2 cellular contexts compared by ENCODE assay signal in the genomic region with DNA sequence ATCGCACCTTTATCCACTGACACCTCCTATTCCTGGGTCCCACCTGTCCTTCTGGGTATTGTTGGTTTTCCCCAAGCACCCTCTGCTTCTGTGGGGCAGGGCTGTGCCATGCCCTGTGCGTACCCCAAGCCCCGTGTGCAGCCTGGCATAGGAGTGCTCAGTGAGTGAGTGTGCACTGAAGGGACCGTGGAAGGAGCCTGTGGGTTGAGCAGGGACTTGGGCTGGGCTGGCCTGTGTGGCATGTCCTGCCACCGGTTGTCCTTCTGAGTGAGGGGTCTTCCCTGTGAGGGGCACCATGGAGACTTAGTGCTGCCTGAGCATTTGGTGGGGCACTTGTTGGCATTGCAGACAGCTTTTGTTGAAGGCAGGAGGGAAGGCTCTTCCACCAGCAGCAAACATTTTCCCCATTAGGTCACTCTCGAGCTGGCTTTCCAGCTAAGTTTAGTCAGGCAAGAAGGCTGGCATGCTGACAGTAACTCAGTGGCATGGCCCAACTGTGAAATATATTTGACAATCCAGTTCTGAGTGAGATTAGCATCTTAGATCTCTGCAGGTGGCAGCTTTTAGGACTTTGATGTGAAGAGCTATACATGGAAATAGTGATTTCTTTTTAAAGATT.
TF ChIP-seq lines count a peak whose summit lies in the region.

No MANE protein-coding gene starts in this region.

TF ChIP-seq in SK-N-SH treated with all-trans-retinoic acid at 6 μM for 48 hours, 23 proteins besides CTCF, POLR2A, EP300 and RAD21:
- TF ChIP-seq POU6F1 (CRISPR knock-in tag; IDR thresholded peaks at IDR 0.05; ENCODE audit: borderline replicate concordance, low read depth) = no peak
- no peak for TF ChIP-seq TOX (CRISPR knock-in tag; IDR thresholded peaks at IDR 0.05; ENCODE audit: borderline replicate concordance)

TF ChIP-seq in SK-N-SH, 30 proteins besides CTCF, POLR2A, EP300 and RAD21 (continued from another document):
- TF ChIP-seq RFX5 (IDR thresholded peaks at IDR 0.05; ENCODE audit: low read length) = no peak
- no peak for TF ChIP-seq NFIC (IDR thresholded peaks at IDR 0.05; ENCODE audit: borderline replicate concordance)
- no peak for TF ChIP-seq USF1 (IDR thresholded peaks at IDR 0.05; ENCODE audit: borderline replicate concordance, low read depth)
- no peak for TF ChIP-seq TEAD4 (IDR thresholded peaks at IDR 0.05; ENCODE audit: borderline replicate concordance, insufficient read depth)
- no peak for TF ChIP-seq RCOR1 (IDR thresholded peaks at IDR 0.05; ENCODE audit: low read length)
- TF ChIP-seq REST (IDR thresholded peaks at IDR 0.05; ENCODE audit: low read depth, low read length) = no peak
- no peak for TF ChIP-seq NRF1 (IDR thresholded peaks at IDR 0.05; ENCODE audit: low read depth, low read length)
- TF ChIP-seq EZH2phosphoT487 (IDR thresholded peaks at IDR 0.05; ENCODE audit: borderline replicate concordance, low read depth) = no peak
- no peak for TF ChIP-seq RXRA (IDR thresholded peaks at IDR 0.05; ENCODE audit: borderline replicate concordance, low read depth)
- TF ChIP-seq MXI1 (IDR thresholded peaks at IDR 0.05; ENCODE audit: low read depth, low read length) = no peak
- TF ChIP-seq, protein P1, sequence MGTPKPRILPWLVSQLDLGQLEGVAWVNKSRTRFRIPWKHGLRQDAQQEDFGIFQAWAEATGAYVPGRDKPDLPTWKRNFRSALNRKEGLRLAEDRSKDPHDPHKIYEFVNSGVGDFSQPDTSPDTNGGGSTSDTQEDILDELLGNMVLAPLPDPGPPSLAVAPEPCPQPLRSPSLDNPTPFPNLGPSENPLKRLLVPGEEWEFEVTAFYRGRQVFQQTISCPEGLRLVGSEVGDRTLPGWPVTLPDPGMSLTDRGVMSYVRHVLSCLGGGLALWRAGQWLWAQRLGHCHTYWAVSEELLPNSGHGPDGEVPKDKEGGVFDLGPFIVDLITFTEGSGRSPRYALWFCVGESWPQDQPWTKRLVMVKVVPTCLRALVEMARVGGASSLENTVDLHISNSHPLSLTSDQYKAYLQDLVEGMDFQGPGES (IDR thresholded peaks at IDR 0.05; ENCODE audit: low read depth, low read length) = no peak
- no peak for TF ChIP-seq CHD2 (IDR thresholded peaks at IDR 0.05; ENCODE audit: low read length, partially characterized antibody)
- TF ChIP-seq FOXM1 (IDR thresholded peaks at IDR 0.05; ENCODE audit: low read depth) = no peak
- no peak for TF ChIP-seq POLR2AphosphoS5 (IDR thresholded peaks at IDR 0.05; ENCODE audit: low read depth, low read length)
